ENCODE assay signal across 25 cellular contexts in genomic region chr3:184944221-184944620, GRCh38.
"Had no signal": no experiment of that assay in that cellular context is flagged by ENCODE, and none has a peak within 500 bp of the region (broad histone marks: within the 10 kb centered on the region; RNA-seq: fewer than 3 reads in every experiment).

No MANE protein-coding gene starts in this region.

- H3K4me3 Mint-ChIP-seq: activated CD4-positive, alpha-beta T cell treated with anti-CD3 and anti-CD28 coated beads, Interleukin-2, amount 10 ng/mL, durations not matched to agents 7 days and 5 days; activated CD8-positive, alpha-beta memory T cell treated with anti-CD3 and anti-CD28 coated beads, Interleukin-2, amount 10 ng/mL, durations not matched to agents 7 days and 5 days; activated CD8-positive, alpha-beta T cell treated with anti-CD3 and anti-CD28 coated beads for 36 hours; activated naive CD4-positive, alpha-beta T cell treated with anti-CD3 and anti-CD28 coated beads, Interleukin-2, amount 10 ng/mL, durations not matched to agents 7 days and 5 days; endodermal cell; natural killer cell; type B pancreatic cell had no signal

- DNase-seq: activated CD4-positive, alpha-beta T cell treated with anti-CD3 and anti-CD28 coated beads, Interleukin-2, amount 10 ng/mL, durations not matched to agents 7 days and 5 days; activated CD4-positive, CD25-positive, alpha-beta regulatory T cell treated with anti-CD3 and anti-CD28 coated beads, Interleukin-2, amount 50 U/mL, for 72 hours; activated CD8-positive, alpha-beta memory T cell treated with anti-CD3 and anti-CD28 coated beads, Interleukin-2, amount 10 ng/mL, durations not matched to agents 7 days and 5 days; activated CD8-positive, alpha-beta T cell treated with anti-CD3 and anti-CD28 coated beads for 36 hours; activated effector memory CD4-positive, alpha-beta T cell treated with anti-CD3 and anti-CD28 coated beads, Interleukin-2, amount 50 U/mL, for 16 hours; activated naive CD4-positive, alpha-beta T cell treated with anti-CD3 and anti-CD28 coated beads, Interleukin-2, amount 10 ng/mL, durations not matched to agents 7 days and 5 days; activated T-cell treated with anti-CD3 and anti-CD28 coated beads for 4 hours; body of pancreas; cortex of kidney; endodermal cell; heart left ventricle; islet precursor cell; left cardiac atrium; midbrain; natural killer cell; ovary; spleen; stimulated activated CD4-positive, alpha-beta T cell treated with anti-CD3 and anti-CD28 coated beads, Interleukin-4, amount 100 ng/mL, for 24 hours; stimulated activated naive CD4-positive, alpha-beta T cell treated with Interleukin-2 at 50 U/mL for 16 hours had no signal

- H3K4me1 ChIP-seq: body of pancreas, gastroesophageal sphincter, prostate gland, right atrium auricular region, spleen had no signal

- H3K27me3 Mint-ChIP-seq: activated CD4-positive, alpha-beta T cell treated with anti-CD3 and anti-CD28 coated beads, Interleukin-2, amount 10 ng/mL, durations not matched to agents 7 days and 5 days; activated CD8-positive, alpha-beta memory T cell treated with anti-CD3 and anti-CD28 coated beads, Interleukin-2, amount 10 ng/mL, durations not matched to agents 7 days and 5 days; activated CD8-positive, alpha-beta T cell treated with anti-CD3 and anti-CD28 coated beads for 36 hours; activated naive CD4-positive, alpha-beta T cell treated with anti-CD3 and anti-CD28 coated beads, Interleukin-2, amount 10 ng/mL, durations not matched to agents 7 days and 5 days; type B pancreatic cell had no signal

- ATAC-seq: activated CD8-positive, alpha-beta memory T cell treated with anti-CD3 and anti-CD28 coated beads, Interleukin-2, amount 10 ng/mL, durations not matched to agents 7 days and 5 days; activated CD8-positive, alpha-beta T cell treated with anti-CD3 and anti-CD28 coated beads for 36 hours; body of pancreas; gastroesophageal sphincter; heart left ventricle; left cardiac atrium; natural killer cell had no signal

- H3K36me3 ChIP-seq: cardiac muscle cell, ovary, prostate gland, right atrium auricular region had no signal

- H3K27me3 ChIP-seq: body of pancreas, cardiac muscle cell, gastroesophageal sphincter, heart left ventricle, ovary, right atrium auricular region, spleen had no signal

- H3K27ac Mint-ChIP-seq: activated CD4-positive, alpha-beta T cell treated with anti-CD3 and anti-CD28 coated beads, Interleukin-2, amount 10 ng/mL, durations not matched to agents 7 days and 5 days; activated CD8-positive, alpha-beta memory T cell treated with anti-CD3 and anti-CD28 coated beads, Interleukin-2, amount 10 ng/mL, durations not matched to agents 7 days and 5 days; activated CD8-positive, alpha-beta T cell treated with anti-CD3 and anti-CD28 coated beads for 36 hours; activated naive CD4-positive, alpha-beta T cell treated with anti-CD3 and anti-CD28 coated beads, Interleukin-2, amount 10 ng/mL, durations not matched to agents 7 days and 5 days; endodermal cell; natural killer cell; type B pancreatic cell had no signal

- H3K9me3 ChIP-seq: body of pancreas, gastroesophageal sphincter, heart left ventricle, ovary, prostate gland, right atrium auricular region, spleen, thoracic aorta had no signal

- H3K4me3 ChIP-seq: body of pancreas, cardiac muscle cell, gastroesophageal sphincter, heart left ventricle, ovary, prostate gland, right atrium auricular region, spleen, thoracic aorta had no signal

- H3K27ac ChIP-seq: body of pancreas, cardiac muscle cell, gastroesophageal sphincter, heart left ventricle, ovary, prostate gland, right atrium auricular region, spleen, thoracic aorta had no signal

- H3K4me1 Mint-ChIP-seq: activated CD4-positive, alpha-beta T cell treated with anti-CD3 and anti-CD28 coated beads, Interleukin-2, amount 10 ng/mL, durations not matched to agents 7 days and 5 days; activated CD8-positive, alpha-beta memory T cell treated with anti-CD3 and anti-CD28 coated beads, Interleukin-2, amount 10 ng/mL, durations not matched to agents 7 days and 5 days; activated naive CD4-positive, alpha-beta T cell treated with anti-CD3 and anti-CD28 coated beads, Interleukin-2, amount 10 ng/mL, durations not matched to agents 7 days and 5 days; natural killer cell had no signal

- H3K9me3 Mint-ChIP-seq: activated CD4-positive, alpha-beta T cell treated with anti-CD3 and anti-CD28 coated beads, Interleukin-2, amount 10 ng/mL, durations not matched to agents 7 days and 5 days; activated CD8-positive, alpha-beta T cell treated with anti-CD3 and anti-CD28 coated beads for 36 hours; activated naive CD4-positive, alpha-beta T cell treated with anti-CD3 and anti-CD28 coated beads, Interleukin-2, amount 10 ng/mL, durations not matched to agents 7 days and 5 days; endodermal cell; natural killer cell; type B pancreatic cell had no signal
